ENCODE assay signal across 16 cellular contexts in the genomic region with DNA sequence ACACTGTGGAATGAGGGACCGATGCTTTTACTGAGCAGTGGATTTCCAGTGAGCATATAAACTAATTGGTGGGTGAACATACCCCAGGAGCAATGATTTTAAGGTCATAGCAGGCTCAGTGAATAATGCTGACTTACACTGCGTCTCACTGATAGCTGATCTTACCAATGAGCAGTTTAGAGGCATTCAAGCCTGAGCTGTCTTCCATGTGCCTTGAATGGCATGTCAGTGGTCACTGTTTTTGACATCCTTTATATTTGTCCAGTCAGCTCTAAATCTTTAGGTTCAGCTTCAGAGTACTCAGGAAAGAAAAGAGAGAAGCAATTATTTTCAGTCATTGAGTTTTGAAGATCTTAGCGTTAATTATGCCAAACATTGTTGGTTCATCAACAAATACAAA.
A peak's percentile ranks its signal among the peaks of the same experiment; 100 is the strongest.
DNase-seq lines count a peak whose midpoint lies in the region; ATAC-seq, FAIRE-seq and TF ChIP-seq lines count a peak whose summit lies in the region.
"Had no signal": no experiment of that assay in that cellular context is flagged by ENCODE, and none has a peak within 500 bp of the region (broad histone marks: within the 10 kb centered on the region; RNA-seq: fewer than 3 reads in every experiment).

No MANE protein-coding gene starts in this region.

- TF ChIP-seq RAD21 in H1 (IDR thresholded peaks at IDR 0.05 in 1 of 2, conservative IDR thresholded peaks at IDR 0.05 in 1 of 2; ENCODE audit: low read depth in 2 of 2, low read length in 2 of 2), result no peak

- no peak overlapping the region for H3K27ac ChIP-seq in H1 (ENCODE audit: low read depth, low read length)
- peak overlapping the region; percentile 57 for H3K27ac ChIP-seq in neuronal stem cell (replicated peaks; ENCODE audit: low read length)
- H3K27ac ChIP-seq: BLaER1 treated with 17β-estradiol and CSF1 and Interleukin-3, amounts not matched to agents 10 nM and 100 nM; GM23248 had no signal

- H2BK120ac ChIP-seq in H1 (replicated peaks; ENCODE audit: low read depth, low read length) (no peak overlapping the region), neuronal stem cell (ENCODE audit: low read depth, low read length) (no peak overlapping the region)

- H2BK20ac ChIP-seq in H1 (ENCODE audit: low read length), result no peak overlapping the region

- H4K91ac ChIP-seq in H1 (replicated peaks; ENCODE audit: insufficient read length, low read length) (no peak overlapping the region), neuronal stem cell (ENCODE audit: low read depth, low read length, poor library complexity) (no peak overlapping the region)

- peaks cover 2 to 4% of the 10 kb centered on the region in 2 experiments; a peak in 2 of 4 replicates for H3K9me3 ChIP-seq in H1 (ENCODE audit: insufficient read depth in 2 of 2, low read depth in 1 of 2, low read length in 1 of 2)
- H3K9me3 ChIP-seq in neuronal stem cell (replicated peaks in 1 of 2; ENCODE audit: control insufficient read depth in 2 of 2, insufficient read depth in 1 of 2, low read depth in 1 of 2, low read length in 2 of 2), result peaks cover 1 to 2% of the 10 kb centered on the region in 2 donors

- no peak overlapping the region for H3K9ac ChIP-seq in H1 (replicated peaks in 1 of 4; ENCODE audit: extremely low read depth in 1 of 4, low read depth in 3 of 4, low read length in 3 of 4)
- H3K9ac ChIP-seq in neuronal stem cell (ENCODE audit: low read depth, low read length, poor library complexity), result no peak overlapping the region
- H3K9ac ChIP-seq: BLaER1 treated with 17β-estradiol and CSF1 and Interleukin-3, amounts not matched to agents 10 nM and 100 nM; GM23248 had no signal

- H3K36me3 ChIP-seq in H1 (ENCODE audit: control insufficient read depth in 2 of 4, insufficient read depth in 4 of 4, low read length in 3 of 4) (peaks cover 0 to 3% (median 0%) of the 10 kb centered on the region in 4 experiments; a peak in 2 of 8 replicates), neuronal stem cell (replicated peaks in 1 of 2; ENCODE audit: control insufficient read depth in 2 of 2, insufficient read depth in 2 of 2, low read length in 2 of 2) (no peaks in the 10 kb centered on the region)

- H3K23ac ChIP-seq in H1 (ENCODE audit: insufficient read length) (no peak overlapping the region), neuronal stem cell (ENCODE audit: low read depth, low read length, poor library complexity) (no peak overlapping the region)

- H2AK5ac ChIP-seq in H1 (ENCODE audit: low read depth, low read length) (no peak overlapping the region), neuronal stem cell (ENCODE audit: low read depth, low read length) (no peak overlapping the region)

- no peak overlapping the region for H3K4ac ChIP-seq in H1 (replicated peaks; ENCODE audit: insufficient read length, low read depth, low read length)
- H3K4ac ChIP-seq in neuronal stem cell (ENCODE audit: low read length), result no peak overlapping the region

- H3K27me3 ChIP-seq in H1 (replicated peaks in 1 of 4; ENCODE audit: control insufficient read depth in 3 of 4, extremely low read depth in 1 of 4, insufficient read depth in 3 of 4, low read length in 3 of 4) (no peaks in the 10 kb centered on the region), neuronal stem cell (ENCODE audit: control insufficient read depth in 3 of 3, insufficient read depth in 3 of 3, low read depth in 1 of 3, low read length in 3 of 3) (no peaks in the 10 kb centered on the region)
- H3K27me3 ChIP-seq: BLaER1 treated with 17β-estradiol and CSF1 and Interleukin-3, amounts not matched to agents 10 nM and 100 nM had no signal

- FAIRE-seq in H1 (lab: Jason Lieb, UNC), result peak; percentile 7
- FAIRE-seq: GM12891, GM19239 had no signal

- H2BK12ac ChIP-seq in H1 (ENCODE audit: low read depth, low read length), result no peak overlapping the region
- no peak overlapping the region for H2BK12ac ChIP-seq in neuronal stem cell (ENCODE audit: low read length)

- POLR2A ChIA-PET in H1 (lab: Charles Lee; ENCODE audit: partially characterized antibody), result no interaction called here

- H2BK5ac ChIP-seq in H1 (ENCODE audit: low read depth, low read length), result no peak overlapping the region
- H2BK5ac ChIP-seq in neuronal stem cell (ENCODE audit: low read length), result no peak overlapping the region

- H4K8ac ChIP-seq in H1 (ENCODE audit: extremely low read depth, insufficient read depth, low read length), result no peak overlapping the region
- H4K8ac ChIP-seq in neuronal stem cell (ENCODE audit: low read depth, low read length), result no peak overlapping the region

- H3K14ac ChIP-seq in H1 (ENCODE audit: insufficient read length) (no peak overlapping the region), neuronal stem cell (ENCODE audit: low read length) (no peak overlapping the region)

- 93% methylated on average over 3 of the region's 3 CpGs; no CpG with 5 or more reads in 1 of the 2 experiments for WGBS in H1 (ENCODE audit: extremely low coverage in 1 of 2, insufficient coverage in 1 of 2, insufficient read length in 1 of 2, insufficient replicate concordance in 2 of 2, low coverage in 1 of 2, low lambda C conversion rate in 2 of 2, missing lambda C conversion rate in 1 of 2), 2 experiments
- WGBS in neuronal stem cell (ENCODE audit: extremely low coverage in 2 of 2, insufficient read length in 2 of 2, insufficient replicate concordance in 1 of 2), 2 donors, result no CpG with 5 or more reads among the region's 3 CpGs

- H3K79me2 ChIP-seq in H1 (ENCODE audit: control insufficient read depth in 1 of 2, insufficient read depth in 2 of 2, low read length in 2 of 2), result no peaks in the 10 kb centered on the region

- TF ChIP-seq CTCF in H1 (IDR thresholded peaks at IDR 0.05; ENCODE audit: control extremely low read depth in 1 of 3, insufficient read depth in 1 of 3, low read depth in 1 of 3, low read length in 3 of 3), result no peak

- H3K4me3 ChIP-seq in H1 (ENCODE audit: extremely low read depth in 1 of 4, insufficient read depth in 2 of 4, low read depth in 3 of 4, low read length in 4 of 4) (no peak overlapping the region), neuronal stem cell (ENCODE audit: low read length in 2 of 2) (no peak overlapping the region)
- H3K4me3 ChIP-seq: BLaER1 treated with 17β-estradiol and CSF1 and Interleukin-3, amounts not matched to agents 10 nM and 100 nM; GM23248 had no signal

- no peak overlapping the region for H2AFZ ChIP-seq in H1 (ENCODE audit: low read length)
- no peak overlapping the region for H2AFZ ChIP-seq in neuronal stem cell (ENCODE audit: low read length)
- H2AFZ ChIP-seq: GM23248 had no signal

- H3K56ac ChIP-seq in H1 (replicated peaks; ENCODE audit: insufficient read length, low read depth, low read length), result no peak overlapping the region

- CTCF ChIA-PET in H1 (lab: Charles Lee; ENCODE audit: partially characterized antibody), result interaction anchor here (1.0 to 1.4 kb wide), 3 partner anchors 12 to 47 kb away, joined by 3 to 4 read pairs (median 3); no protein-coding TSS in a partner anchor

- H3K4me1 ChIP-seq in H1 (replicated peaks in 1 of 4; ENCODE audit: control insufficient read depth in 3 of 4, insufficient read depth in 4 of 4, low read length in 3 of 4) (peaks cover 0 to 5% (median 2%) of the 10 kb centered on the region in 4 experiments; a peak in 2 of 7 replicates), neuronal stem cell (ENCODE audit: control insufficient read depth in 2 of 2, insufficient read depth in 1 of 2, low read depth in 1 of 2, low read length in 2 of 2) (peaks cover 3 to 27% of the 10 kb centered on the region in 2 donors)
- H3K4me1 ChIP-seq: BLaER1 treated with 17β-estradiol and CSF1 and Interleukin-3, amounts not matched to agents 10 nM and 100 nM had no signal

- H3K4me2 ChIP-seq in H1 (ENCODE audit: insufficient read depth in 1 of 2, low read depth in 2 of 2, low read length in 2 of 2) (no peak overlapping the region), neuronal stem cell (ENCODE audit: insufficient read depth, low read length, poor library complexity, severe bottlenecking) (no peak overlapping the region)
- H3K4me2 ChIP-seq: BLaER1 treated with 17β-estradiol and CSF1 and Interleukin-3, amounts not matched to agents 10 nM and 100 nM had no signal

- H4K5ac ChIP-seq in H1 (ENCODE audit: insufficient read length, low read depth, low read length), result no peak overlapping the region

- DNase-seq in DMS114 treated with DMSO at 0.1 percent for 48 hours (lab: John Stamatoyannopoulos, UW; ENCODE audit: unreplicated experiment) (peak; percentile 56), NCI-H69 (lab: John Stamatoyannopoulos, UW) (peak; percentile 61), H1 (ENCODE audit: low read depth in 1 of 2, low spot score in 2 of 2) (no peak), neuronal stem cell (ENCODE audit: low spot score) (peak; percentile 79), AG08395 (ENCODE audit: low spot score) (no peak), HUDEP-2 (lab: John Stamatoyannopoulos, UW; ENCODE audit: unreplicated experiment in 76 of 76) (no peak)
- DNase-seq in activated CD4-positive, alpha-beta T cell treated with anti-CD3 and anti-CD28 coated beads for 48 hours, result no peak
- DNase-seq: CD4-positive, CD25-positive, alpha-beta regulatory T cell; GM23248; H9; Kasumi-1; KBM-7 had no signal

- no peaks in the 10 kb centered on the region for H4K20me1 ChIP-seq in H1 (replicated peaks in 1 of 2; ENCODE audit: control insufficient read depth in 1 of 2, insufficient read depth in 2 of 2, low read length in 2 of 2)
- H4K20me1 ChIP-seq: BLaER1 treated with 17β-estradiol and CSF1 and Interleukin-3, amounts not matched to agents 10 nM and 100 nM had no signal

- H2BK15ac ChIP-seq in H1 (ENCODE audit: low read length), result 0 out of 2 replicates have a peak overlapping the region, but pooled peaks have one; percentile 5
- no peak overlapping the region for H2BK15ac ChIP-seq in neuronal stem cell (ENCODE audit: low read length)

- TF ChIP-seq POLR2A in H1 (IDR thresholded peaks at IDR 0.05; ENCODE audit: control extremely low read depth in 1 of 2, low read depth in 2 of 2, low read length in 2 of 2), result no peak

- no peak overlapping the region for H3K18ac ChIP-seq in H1 (ENCODE audit: extremely low read depth, low read length)
- H3K18ac ChIP-seq in neuronal stem cell (ENCODE audit: low read length), result no peak overlapping the region

- no peak for ATAC-seq in HG02798 (IDR thresholded peaks at IDR 0.05; ENCODE audit: poor library complexity, unreplicated experiment)

- TF ChIP-seq EP300 in H1 (IDR thresholded peaks at IDR 0.05; ENCODE audit: borderline replicate concordance in 1 of 2, low read depth in 2 of 2, low read length in 2 of 2), result no peak

- H3K79me1 ChIP-seq in H1 (ENCODE audit: low read depth, low read length) (no peaks in the 10 kb centered on the region), neuronal stem cell (ENCODE audit: low read depth, low read length) (no peaks in the 10 kb centered on the region)

- no peaks in the 10 kb centered on the region for H3K23me2 ChIP-seq in H1 (ENCODE audit: low read depth, low read length)

TF ChIP-seq in H1, 55 proteins besides CTCF, POLR2A, EP300 and RAD21 (continues in another document):
- TF ChIP-seq SP2 (IDR thresholded peaks at IDR 0.05; ENCODE audit: low read length) (no peak), SIX5 (IDR thresholded peaks at IDR 0.05; ENCODE audit: low read depth, low read length) (no peak), TBP (IDR thresholded peaks at IDR 0.05; ENCODE audit: low read depth, low read length) (no peak), NRF1 (IDR thresholded peaks at IDR 0.05; ENCODE audit: low read depth, low read length) (no peak), SIN3A (conservative IDR thresholded peaks at IDR 0.05 in 1 of 2, IDR thresholded peaks at IDR 0.05 in 1 of 2; ENCODE audit: low read depth in 1 of 2, low read length in 2 of 2) (no peak), CBX5 (IDR thresholded peaks at IDR 0.05; ENCODE audit: low read depth, low read length) (no peak)

Comparison
In these comparisons a context has a peak if more than half of its experiments do, and no peak if none do; other contexts are left out.
1. DNase-seq: peak in DMS114 treated with DMSO at 0.1 percent for 48 hours (single experiment), NCI-H69 (single experiment) and neuronal stem cell (single experiment); none in H1 (0 of 2), AG08395 (single experiment), activated CD4-positive, alpha-beta T cell treated with anti-CD3 and anti-CD28 coated beads for 48 hours (single experiment) and HUDEP-2 (0 of 76).